15 cellular contexts compared by ENCODE assay signal in the genomic region with DNA sequence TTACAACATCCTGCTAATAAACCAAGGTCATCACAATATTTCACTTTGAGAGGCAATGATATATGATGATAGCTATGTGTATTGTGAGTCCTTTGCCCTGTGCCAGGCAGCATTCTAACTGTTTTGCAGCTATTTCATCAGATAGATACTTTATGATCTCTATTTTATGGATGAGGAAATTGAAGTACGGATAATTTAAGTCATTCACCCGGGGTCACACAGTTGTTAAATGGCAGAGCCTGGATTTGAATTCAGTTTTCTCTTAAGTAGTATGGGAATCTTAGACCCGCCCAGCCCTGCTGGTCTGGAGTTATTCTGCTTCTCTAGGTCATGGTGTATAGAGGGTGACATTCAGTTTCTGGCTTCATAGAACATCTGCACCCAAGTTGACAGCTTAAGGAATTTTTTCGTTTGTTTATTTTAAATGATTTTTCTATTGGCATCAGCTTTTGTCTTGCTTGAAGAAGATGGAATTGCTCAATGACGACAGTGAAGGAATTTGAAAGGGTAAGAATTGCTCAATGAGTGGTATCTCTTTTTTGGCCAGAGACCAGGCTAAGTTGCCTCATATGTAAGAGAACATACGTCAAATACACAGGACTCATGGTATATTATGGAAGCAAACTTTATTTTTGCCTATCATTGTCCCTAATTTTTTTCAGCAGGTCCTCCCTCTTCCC. TPM values are rescaled to one million over a fixed set of nuclear protein-coding genes. Genes with fewer than 3 reads are reported as not detected.
A peak's percentile ranks its signal among the peaks of the same experiment; 100 is the strongest.
DNase-seq lines count a peak whose midpoint lies in the region; ATAC-seq, FAIRE-seq and TF ChIP-seq lines count a peak whose summit lies in the region.
"Had no signal": no experiment of that assay in that cellular context is flagged by ENCODE, and none has a peak within 500 bp of the region (broad histone marks: within the 10 kb centered on the region; RNA-seq: fewer than 3 reads in every experiment).

No MANE protein-coding gene starts in this region.

- intact Hi-C loops in kidney (cut with DNase I), result loop anchor here (10.0 kb wide), 1 partner anchor 178 kb away; no protein-coding TSS in a partner anchor
- intact Hi-C loops in left ventricle myocardium superior (cut with micrococcal nuclease), result no loop called here

- H3K4me3 ChIP-seq in foreskin fibroblast (ENCODE audit: low read depth in 1 of 2, low read length in 2 of 2) (no peak overlapping the region), kidney (ENCODE audit: low read length in 2 of 2) (no peak overlapping the region)
- H3K4me3 ChIP-seq: sigmoid colon had no signal

- no peaks in the 10 kb centered on the region for H3K9me3 ChIP-seq in kidney (ENCODE audit: control insufficient read depth in 1 of 2, low read length in 2 of 2)
- H3K9me3 ChIP-seq: sigmoid colon had no signal

- FAIRE-seq in kidney (lab: Jason Lieb, UNC), result no peak

- no peak overlapping the region for H3K27ac ChIP-seq in kidney (ENCODE audit: low read depth in 2 of 2, low read length in 2 of 2)
- H3K27ac ChIP-seq: 22Rv1, sigmoid colon had no signal

- ATAC-seq in HG02884 (IDR thresholded peaks at IDR 0.05; ENCODE audit: unreplicated experiment) (no peak), left ventricle myocardium superior (no peak)
- ATAC-seq: natural killer cell treated with Interleukin-12 subunit alpha and Interleukin-12 subunit beta and Interleukin-15 and Interleukin-18, amount 100 ng/mL, for 72 hours had no signal

- H3K36me3 ChIP-seq in kidney (ENCODE audit: control insufficient read depth in 1 of 2, insufficient read depth in 2 of 2, low read length in 2 of 2), result no peaks in the 10 kb centered on the region
- H3K36me3 ChIP-seq: sigmoid colon had no signal

- DNase-seq in NOMO-1 (lab: John Stamatoyannopoulos, UW; ENCODE audit: unreplicated experiment in 2 of 2), result peak; percentile 12 to 54
- no peak for DNase-seq in NOMO-1 treated with dmso at 0.1 percent for 144 hours (lab: John Stamatoyannopoulos, UW; ENCODE audit: unreplicated experiment)
- peak; percentile 93 for DNase-seq in amniotic epithelial cell (ENCODE audit: low read depth)
- peak; percentile 70 to 86 for DNase-seq in foreskin fibroblast
- no peak for DNase-seq in kidney
- no peak for DNase-seq in activated CD8-positive, alpha-beta memory T cell treated with anti-CD3 and anti-CD28 coated beads, Interleukin-2, amount 50 U/mL, for 48 hours
- DNase-seq in left ventricle myocardium superior, result no peak
- DNase-seq: activated CD4-positive, CD25-positive, alpha-beta regulatory T cell; effector CD4-positive, alpha-beta T cell; left cardiac atrium; NCI-H2107; sigmoid colon had no signal

- H3K4me1 ChIP-seq in kidney (ENCODE audit: control insufficient read depth in 1 of 2, insufficient read depth in 1 of 2, low read depth in 1 of 2, low read length in 2 of 2), result no peaks in the 10 kb centered on the region

- TF ChIP-seq CTCF in foreskin fibroblast (IDR thresholded peaks at IDR 0.05; ENCODE audit: low read depth, low read length), result no peak
- no peak for TF ChIP-seq CTCF in kidney (IDR thresholded peaks at IDR 0.05; ENCODE audit: borderline replicate concordance, extremely low read depth, insufficient read depth)

- H3K9ac ChIP-seq in kidney (ENCODE audit: low read length in 2 of 2), result no peak overlapping the region

RNA-seq across cellular contexts. Expression of gene PRR5L, which starts 1.0 kb away (rescaled TPM):
- total RNA-seq in kidney (17.5 TPM), left ventricle myocardium superior (1.6 TPM)
- 6.3 TPM for polyA plus RNA-seq in kidney (ENCODE audit: insufficient read depth, low read depth, low replicate concordance)

RNA-seq across cellular contexts. Expression of gene COMMD9, which starts 7.8 kb away (rescaled TPM):
- total RNA-seq in kidney (64.7 TPM), left ventricle myocardium superior (59.7 TPM)
- 182 TPM for polyA plus RNA-seq in kidney (ENCODE audit: insufficient read depth, low read depth, low replicate concordance)

Comparison
In these comparisons a context has a peak if more than half of its experiments do, and no peak if none do; other contexts are left out.
1. DNase-seq: peak in NOMO-1 (2 of 2), amniotic epithelial cell (single experiment) and foreskin fibroblast (2 of 2); none in NOMO-1 treated with dmso at 0.1 percent for 144 hours (single experiment), kidney (single experiment), activated CD8-positive, alpha-beta memory T cell treated with anti-CD3 and anti-CD28 coated beads, Interleukin-2, amount 50 U/mL, for 48 hours (single experiment) and left ventricle myocardium superior (single experiment).